25 cellular contexts compared by ENCODE assay signal in the genomic region with DNA sequence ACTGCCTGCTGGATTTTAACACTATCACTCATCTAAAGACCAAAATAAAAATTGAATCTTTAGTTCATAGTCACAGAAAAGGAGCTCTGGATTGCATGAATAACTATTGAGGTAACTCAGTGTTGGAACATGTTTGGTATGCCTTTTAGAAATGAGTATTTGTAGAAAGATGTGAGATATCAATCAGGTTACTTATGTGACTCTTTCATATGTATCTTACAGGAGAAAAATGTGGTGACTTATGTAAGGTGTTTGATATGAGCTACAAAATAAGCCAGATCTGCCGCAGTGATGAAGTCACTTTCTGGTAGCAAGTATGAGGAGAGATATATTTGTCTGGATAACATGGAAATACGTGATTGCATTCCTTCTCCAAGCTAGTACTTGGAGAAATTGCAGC.
"Had no signal": no experiment of that assay in that cellular context is flagged by ENCODE, and none has a peak within 500 bp of the region (broad histone marks: within the 10 kb centered on the region; RNA-seq: fewer than 3 reads in every experiment).

No MANE protein-coding gene starts in this region.

- H3K36me3 ChIP-seq: left ventricle myocardium inferior, neural progenitor cell, neutrophil, right lobe of liver, transverse colon, uterus had no signal

- H3K4me3 ChIP-seq: left ventricle myocardium inferior, lung, neural progenitor cell, psoas muscle, right lobe of liver, smooth muscle cell, transverse colon, uterus had no signal

- ATAC-seq: natural killer cell; psoas muscle; right lobe of liver; stimulated activated memory B cell treated with anti-CD40 and anti-IgM and Interleukin-4, amounts not matched to agents 10 μg/mL and 1 μg/mL and 100 μg/mL, for 72 hours; stimulated activated naive CD8-positive, alpha-beta T cell treated with anti-CD3 and anti-CD28 coated beads, Interleukin-15, amount 100 ng/mL, for 72 hours had no signal

- H3K9me3 ChIP-seq: neutrophil, right lobe of liver, uterus had no signal

- H3K36me3 Mint-ChIP-seq: naive B cell; stimulated activated memory B cell treated with anti-CD40 and anti-IgM and Interleukin-4, amounts not matched to agents 10 μg/mL and 1 μg/mL and 100 μg/mL, for 72 hours had no signal

- H3K27me3 ChIP-seq: neural progenitor cell, neutrophil, right lobe of liver, transverse colon, uterus had no signal

- H3K27ac Mint-ChIP-seq: mesothelial cell of epicardium; naive B cell; natural killer cell; nephron progenitor cell; neural progenitor cell; stimulated activated memory B cell treated with anti-CD40 and anti-IgM and Interleukin-4, amounts not matched to agents 10 μg/mL and 1 μg/mL and 100 μg/mL, for 72 hours; stimulated activated naive CD8-positive, alpha-beta T cell treated with anti-CD3 and anti-CD28 coated beads, Interleukin-15, amount 100 ng/mL, for 72 hours had no signal

- H3K4me1 Mint-ChIP-seq: mesothelial cell of epicardium; naive B cell; natural killer cell; nephron progenitor cell; neural progenitor cell; stimulated activated memory B cell treated with anti-CD40 and anti-IgM and Interleukin-4, amounts not matched to agents 10 μg/mL and 1 μg/mL and 100 μg/mL, for 72 hours; stimulated activated naive CD8-positive, alpha-beta T cell treated with anti-CD3 and anti-CD28 coated beads, Interleukin-15, amount 100 ng/mL, for 72 hours had no signal

- DNase-seq: islet precursor cell; left ventricle myocardium inferior; mesendoderm; naive B cell; natural killer cell; nephron progenitor cell; occipital lobe; psoas muscle; right lobe of liver; stimulated activated CD4-positive, alpha-beta T cell treated with anti-CD3 and anti-CD28 coated beads, Interleukin-1b, Interleukin-23, amount 100 ng/mL, for 48 hours; stimulated activated CD4-positive, alpha-beta T cell treated with anti-CD3 and anti-CD28 coated beads, Interleukin-2, amount 100 ng/mL, for 48 hours; stimulated activated CD4-positive, alpha-beta T cell treated with anti-CD3 and anti-CD28 coated beads, Interleukin-4, amount 100 ng/mL, for 4 hours; stimulated activated CD8-positive, alpha-beta memory T cell treated with anti-CD3 and anti-CD28 coated beads, Interleukin-4, amount 100 ng/mL, for 48 hours; stimulated activated naive CD4-positive, alpha-beta T cell treated with Interleukin-2 at 50 U/mL for 16 hours; stimulated activated naive CD8-positive, alpha-beta T cell treated with anti-CD3 and anti-CD28 coated beads, Interleukin-15, amount 100 ng/mL, for 72 hours; substantia nigra; transverse colon; uterus had no signal

- H3K27me3 Mint-ChIP-seq: naive B cell; stimulated activated memory B cell treated with anti-CD40 and anti-IgM and Interleukin-4, amounts not matched to agents 10 μg/mL and 1 μg/mL and 100 μg/mL, for 72 hours; stimulated activated naive CD8-positive, alpha-beta T cell treated with anti-CD3 and anti-CD28 coated beads, Interleukin-15, amount 100 ng/mL, for 72 hours had no signal

- H3K27ac ChIP-seq: left ventricle myocardium inferior, neural progenitor cell, neutrophil, parathyroid adenoma, psoas muscle, right lobe of liver, transverse colon, uterus had no signal

- H3K4me1 ChIP-seq: left ventricle myocardium inferior, neural progenitor cell, parathyroid adenoma, psoas muscle, right lobe of liver, transverse colon, uterus had no signal

- H3K4me3 Mint-ChIP-seq: mesothelial cell of epicardium; naive B cell; natural killer cell; nephron progenitor cell; neural progenitor cell; stimulated activated memory B cell treated with anti-CD40 and anti-IgM and Interleukin-4, amounts not matched to agents 10 μg/mL and 1 μg/mL and 100 μg/mL, for 72 hours; stimulated activated naive CD8-positive, alpha-beta T cell treated with anti-CD3 and anti-CD28 coated beads, Interleukin-15, amount 100 ng/mL, for 72 hours had no signal
